Comparison of ENCODE assay signal across 20 cellular contexts in the genomic region with DNA sequence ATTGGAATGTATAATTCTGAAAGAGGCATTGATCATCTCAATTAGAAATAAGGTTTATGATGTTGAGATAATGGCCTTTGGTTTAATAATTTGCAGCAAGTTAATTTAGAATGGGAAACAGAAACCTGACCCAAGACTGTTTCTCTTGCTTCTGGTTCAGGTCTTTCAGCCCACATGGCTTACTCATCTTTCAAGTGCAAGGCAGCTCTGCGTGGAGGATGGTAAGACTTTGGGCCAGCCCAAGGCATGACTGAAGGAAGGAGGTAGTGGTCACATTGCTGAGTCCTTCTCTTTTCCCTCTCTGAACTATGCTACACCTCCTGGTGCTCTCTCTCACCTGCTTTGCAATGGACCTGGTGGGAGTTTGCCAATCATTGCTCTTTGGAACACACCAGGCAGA.
DNase-seq lines count a peak whose midpoint lies in the region; ATAC-seq and TF ChIP-seq lines count a peak whose summit lies in the region.
"Had no signal": no experiment of that assay in that cellular context is flagged by ENCODE, and none has a peak within 500 bp of the region (broad histone marks: within the 10 kb centered on the region; RNA-seq: fewer than 3 reads in every experiment).

No MANE protein-coding gene starts in this region.

- H3K27ac ChIP-seq in GM23248 (no peak overlapping the region), body of pancreas (no peak overlapping the region), tibial nerve (no peak overlapping the region)

- peak; percentile 38 for DNase-seq in GM23248
- DNase-seq in kidney epithelial cell (ENCODE audit: low read depth): peak; percentile 65
- DNase-seq in body of pancreas: no peak
- DNase-seq in NCI-H146 treated with DMSO at 0.1 percent for 48 hours (lab: John Stamatoyannopoulos, UW; ENCODE audit: unreplicated experiment): no peak
- DNase-seq in tibial nerve (ENCODE audit: low spot score in 2 of 2): no peak
- DNase-seq: ACHN; AML-193; COR-L47; MV-4-11; NCI-H1417; NCI-H1930; NCI-H2171; NCI-H446; NCI-H69; NK-92 treated with Interleukin-12 subunit alpha and Interleukin-12 subunit beta, amount 100 ng/mL, for 24 hours; OCI-M1; SHP77 treated with DMSO at 0.1 percent for 48 hours had no signal

- TF ChIP-seq CTCF in kidney epithelial cell (IDR thresholded peaks at IDR 0.05; ENCODE audit: insufficient read depth, low read length, poor library complexity, severe bottlenecking): no peak
- no peak for TF ChIP-seq CTCF in body of pancreas (IDR thresholded peaks at IDR 0.05)
- TF ChIP-seq CTCF in tibial nerve (IDR thresholded peaks at IDR 0.05): no peak

- in situ Hi-C loops in GM23248 (cut with MboI): loop anchor here (25.0 kb wide), 2 partner anchors 569 to 944 kb away; no protein-coding TSS in a partner anchor

- TF ChIP-seq POLR2A in body of pancreas (IDR thresholded peaks at IDR 0.05) (no peak), GM18505 (IDR thresholded peaks at IDR 0.05; ENCODE audit: borderline replicate concordance, extremely low read depth, insufficient read depth, insufficient read length) (no peak), tibial nerve (IDR thresholded peaks at IDR 0.05) (no peak)

- H4K20me1 ChIP-seq in GM23248 (ENCODE audit: insufficient read depth): no peaks in the 10 kb centered on the region

- peaks cover 3% of the 10 kb centered on the region for H3K27me3 Mint-ChIP-seq in activated T-helper 17 cell treated with anti-CD3 and anti-CD28 coated beads, Interleukin-2, amount 50 U/mL, for 72 hours

- H3K9me3 Mint-ChIP-seq in activated T-helper 17 cell treated with anti-CD3 and anti-CD28 coated beads, Interleukin-2, amount 50 U/mL, for 72 hours: peaks cover 4% of the 10 kb centered on the region

- no peaks in the 10 kb centered on the region for H3K9me2 ChIP-seq in GM23248 (ENCODE audit: insufficient read depth)

- 87 to 94% methylated on average over 1 of the region's 1 CpG for WGBS in GM23248 (ENCODE audit: low coverage in 1 of 2, low lambda C conversion rate in 2 of 2, missing lambda C conversion rate in 2 of 2), 2 experiments
- WGBS in body of pancreas, 2 donors: 89 to 96% methylated on average over 1 of the region's 1 CpG
- WGBS in tibial nerve, 2 donors: 89 to 95% methylated on average over 1 of the region's 1 CpG

- ATAC-seq in activated T-helper 17 cell treated with anti-CD3 and anti-CD28 coated beads, Interleukin-2, amount 50 U/mL, for 72 hours (replicated peaks): peak; percentile 21
- ATAC-seq in body of pancreas (no peak), GM18505 (IDR thresholded peaks at IDR 0.05; ENCODE audit: unreplicated experiment) (no peak)

- H3K27me3 ChIP-seq in GM23248 (replicated peaks; ENCODE audit: insufficient read depth) (no peaks in the 10 kb centered on the region), kidney epithelial cell (ENCODE audit: control insufficient read depth, insufficient read depth, low read length) (no peaks in the 10 kb centered on the region), body of pancreas (no peaks in the 10 kb centered on the region), tibial nerve (no peaks in the 10 kb centered on the region)

- intact Hi-C loops in body of pancreas (cut with DNase I): no loop called here

- H3K27ac Mint-ChIP-seq in activated T-helper 17 cell treated with anti-CD3 and anti-CD28 coated beads, Interleukin-2, amount 50 U/mL, for 72 hours: no peak overlapping the region
- H3K27ac Mint-ChIP-seq: CD14-positive monocyte had no signal

- H3K4me1 ChIP-seq in GM23248 (ENCODE audit: insufficient read depth) (peaks cover 33% of the 10 kb centered on the region), body of pancreas (no peaks in the 10 kb centered on the region), tibial nerve (peaks cover 0 to 11% (median 0%) of the 10 kb centered on the region in 4 donors)

- TF ChIP-seq EP300 in tibial nerve (IDR thresholded peaks at IDR 0.05): no peak

- H3K4me1 Mint-ChIP-seq in activated T-helper 17 cell treated with anti-CD3 and anti-CD28 coated beads, Interleukin-2, amount 50 U/mL, for 72 hours: no peaks in the 10 kb centered on the region
- H3K4me1 Mint-ChIP-seq: CD14-positive monocyte had no signal

- H3K9me3 ChIP-seq in GM23248 (ENCODE audit: low read depth): peaks cover 3% of the 10 kb centered on the region
- H3K9me3 ChIP-seq in body of pancreas: no peaks in the 10 kb centered on the region
- no peaks in the 10 kb centered on the region for H3K9me3 ChIP-seq in tibial nerve

- H3K4me2 ChIP-seq in GM23248 (ENCODE audit: unreplicated experiment): no peak overlapping the region

- no peaks in the 10 kb centered on the region for H3K36me3 Mint-ChIP-seq in activated T-helper 17 cell treated with anti-CD3 and anti-CD28 coated beads, Interleukin-2, amount 50 U/mL, for 72 hours (ENCODE audit: low read depth)
- H3K36me3 Mint-ChIP-seq: CD14-positive monocyte had no signal

- H2AFZ ChIP-seq in GM23248: no peak overlapping the region

- no peak overlapping the region for H3K4me3 Mint-ChIP-seq in activated T-helper 17 cell treated with anti-CD3 and anti-CD28 coated beads, Interleukin-2, amount 50 U/mL, for 72 hours
- H3K4me3 Mint-ChIP-seq: CD14-positive monocyte had no signal

- H3F3A ChIP-seq in GM23248 (ENCODE audit: insufficient read depth): peaks cover 30% of the 10 kb centered on the region

- H3K79me2 ChIP-seq in GM23248 (ENCODE audit: insufficient read depth): no peaks in the 10 kb centered on the region

- H3K9ac ChIP-seq in GM23248: no peak overlapping the region

- H3K4me3 ChIP-seq in GM23248 (no peak overlapping the region), kidney epithelial cell (ENCODE audit: low read depth, low read length) (no peak overlapping the region), body of pancreas (no peak overlapping the region), tibial nerve (no peak overlapping the region)

- no peaks in the 10 kb centered on the region for H3K36me3 ChIP-seq in GM23248 (ENCODE audit: low read depth)
- H3K36me3 ChIP-seq in kidney epithelial cell (ENCODE audit: control insufficient read depth, insufficient read depth, low read length): no peaks in the 10 kb centered on the region
- H3K36me3 ChIP-seq in body of pancreas (replicated peaks in 1 of 2; ENCODE audit: insufficient read depth in 1 of 2, low read depth in 2 of 2): no peaks in the 10 kb centered on the region
- H3K36me3 ChIP-seq in tibial nerve: no peaks in the 10 kb centered on the region

Comparison
In these comparisons a context has a peak if more than half of its experiments do, and no peak if none do; other contexts are left out.
1. DNase-seq: peak in GM23248 (single experiment) and kidney epithelial cell (single experiment); none in body of pancreas (0 of 4), NCI-H146 treated with DMSO at 0.1 percent for 48 hours (single experiment) and tibial nerve (0 of 2).